In genomic region chr19:49592486-49593232, GRCh38 we compare ENCODE assay signal across 8 cellular contexts. TPM values are rescaled to one million over a fixed set of nuclear protein-coding genes. Genes with fewer than 3 reads are reported as not detected.
DNase-seq lines count a peak whose midpoint lies in the region; ATAC-seq lines count a peak whose summit lies in the region.

No MANE protein-coding gene starts in this region.

- peak overlapping the region; percentile 86 for H3K4me2 ChIP-seq in Karpas-422 (ENCODE audit: low read depth, low read length, poor library complexity, severe bottlenecking)

- H2AFZ ChIP-seq in Karpas-422 (ENCODE audit: low read length), result no peak overlapping the region

- H3K9me3 ChIP-seq in Karpas-422 (ENCODE audit: low read length) (no peaks in the 10 kb centered on the region), iPS-18a (ENCODE audit: control insufficient read depth, low read depth, low read length) (no peaks in the 10 kb centered on the region)

- H3K36me3 ChIP-seq in Karpas-422 (ENCODE audit: insufficient read depth, low read length), result peaks cover 16% of the 10 kb centered on the region; the same call in 1 of the 2 replicates
- H3K36me3 ChIP-seq in iPS-18a (ENCODE audit: control insufficient read depth, low read depth, low read length), result peaks cover 21% of the 10 kb centered on the region

- H3K9ac ChIP-seq in Karpas-422 (ENCODE audit: low read length), result peak overlapping the region; percentile 94
- peak overlapping the region; percentile 95 for H3K9ac ChIP-seq in iPS-18a (ENCODE audit: low read length)

- H3K9me2 ChIP-seq in Karpas-422 (replicated peaks; ENCODE audit: insufficient read depth, low read length), result no peaks in the 10 kb centered on the region

- DNase-seq in EH (ENCODE audit: low read depth) (peak; percentile 30), Karpas-422 (peak; percentile 86), sciatic nerve (ENCODE audit: low spot score) (no peak)
- peak; percentile 47 for DNase-seq in stimulated activated CD8-positive, alpha-beta memory T cell treated with anti-CD3 and anti-CD28 coated beads, Interleukin-4, amount 100 ng/mL, for 48 hours

- H3K4me3 ChIP-seq in Karpas-422 (ENCODE audit: low read length) (peak overlapping the region; percentile 95), iPS-18a (ENCODE audit: low read length) (peak overlapping the region; percentile 92)

- H4K20me1 ChIP-seq in Karpas-422 (ENCODE audit: insufficient read depth, low read depth, low read length), result peaks cover 29% of the 10 kb centered on the region

- H3K4me1 ChIP-seq in Karpas-422 (ENCODE audit: low read length), result peaks cover 23% of the 10 kb centered on the region
- peaks cover 9% of the 10 kb centered on the region for H3K4me1 ChIP-seq in iPS-18a (ENCODE audit: control insufficient read depth, low read depth, low read length)

- H3K27ac Mint-ChIP-seq in activated T-helper 17 cell treated with anti-CD3 and anti-CD28 coated beads, Interleukin-2, amount 50 U/mL, for 72 hours, result peak overlapping the region; percentile 75

- H3K27me3 ChIP-seq in Karpas-422 (ENCODE audit: low read length) (no peaks in the 10 kb centered on the region), iPS-18a (ENCODE audit: control insufficient read depth, insufficient read depth, low read length) (no peaks in the 10 kb centered on the region)

- peak overlapping the region; percentile 94 for H3K4me3 Mint-ChIP-seq in activated T-helper 17 cell treated with anti-CD3 and anti-CD28 coated beads, Interleukin-2, amount 50 U/mL, for 72 hours

- H3K79me2 ChIP-seq in Karpas-422 (ENCODE audit: low read length), result peaks cover 47% of the 10 kb centered on the region

- H3K36me3 Mint-ChIP-seq in activated T-helper 17 cell treated with anti-CD3 and anti-CD28 coated beads, Interleukin-2, amount 50 U/mL, for 72 hours (ENCODE audit: low read depth), result peaks cover 27% of the 10 kb centered on the region

- peaks cover 31% of the 10 kb centered on the region for H3K4me1 Mint-ChIP-seq in activated T-helper 17 cell treated with anti-CD3 and anti-CD28 coated beads, Interleukin-2, amount 50 U/mL, for 72 hours

- intact Hi-C loops in sciatic nerve (cut with DNase I), result no loop called here

- no peak for ATAC-seq in activated T-helper 17 cell treated with anti-CD3 and anti-CD28 coated beads, Interleukin-2, amount 50 U/mL, for 72 hours (replicated peaks)
- ATAC-seq in sciatic nerve (no peak), HG02884 (IDR thresholded peaks at IDR 0.05; ENCODE audit: unreplicated experiment) (no peak), GM21528 (IDR thresholded peaks at IDR 0.05; ENCODE audit: low FRiP score, unreplicated experiment) (no peak)

- H3K9me3 Mint-ChIP-seq in activated T-helper 17 cell treated with anti-CD3 and anti-CD28 coated beads, Interleukin-2, amount 50 U/mL, for 72 hours, result no peaks in the 10 kb centered on the region

- H3K27me3 Mint-ChIP-seq in activated T-helper 17 cell treated with anti-CD3 and anti-CD28 coated beads, Interleukin-2, amount 50 U/mL, for 72 hours, result no peaks in the 10 kb centered on the region

- peak overlapping the region; percentile 92 for H3K27ac ChIP-seq in Karpas-422 (ENCODE audit: low read length)
- H3K27ac ChIP-seq in iPS-18a (ENCODE audit: low read length), result peak overlapping the region; percentile 55

RNA-seq across cellular contexts. Expression of gene PRR12, which starts 1.7 kb away (rescaled TPM):
- total RNA-seq in Karpas-422 (2014; rRNA removed; shearing (Covaris generic); ENCODE audit: low replicate concordance), result 8.7 and 12.8 TPM in 2 replicates
- 10 to 100 TPM; 27.2 to 27.8 TPM for total RNA-seq in activated T-helper 17 cell treated with anti-CD3 and anti-CD28 coated beads, Interleukin-2, amount 50 U/mL, for 72 hours
- 37.0 TPM for total RNA-seq in sciatic nerve

RNA-seq across cellular contexts. Expression of gene PRRG2, which starts 11.5 kb away (rescaled TPM):
- total RNA-seq in Karpas-422 (2014; rRNA removed; shearing (Covaris generic); ENCODE audit: low replicate concordance), result 1.3 and 3.8 TPM in 2 replicates
- 10 to 100 TPM in 1 of 2 donors, 1 to 10 TPM in 1; 3.8 to 12.3 TPM for total RNA-seq in activated T-helper 17 cell treated with anti-CD3 and anti-CD28 coated beads, Interleukin-2, amount 50 U/mL, for 72 hours
- total RNA-seq in sciatic nerve, result 1.7 TPM

RNA-seq across cellular contexts. Expression of gene NOSIP, which starts 12.3 kb away (rescaled TPM):
- total RNA-seq in Karpas-422 (2014; rRNA removed; shearing (Covaris generic); ENCODE audit: low replicate concordance), result 68.5 and 136 TPM in 2 replicates
- 100 to 1,000 TPM; 101 to 103 TPM for total RNA-seq in activated T-helper 17 cell treated with anti-CD3 and anti-CD28 coated beads, Interleukin-2, amount 50 U/mL, for 72 hours
- 41.7 TPM for total RNA-seq in sciatic nerve

RNA-seq across cellular contexts. Expression of gene RRAS, which starts 47.3 kb away (rescaled TPM):
- 0.22 and 1.8 TPM in 2 replicates for total RNA-seq in Karpas-422 (2014; rRNA removed; shearing (Covaris generic); ENCODE audit: low replicate concordance)
- total RNA-seq in activated T-helper 17 cell treated with anti-CD3 and anti-CD28 coated beads, Interleukin-2, amount 50 U/mL, for 72 hours, result 10 to 100 TPM in 1 of 2 donors, 1 to 10 TPM in 1; 7.6 to 14.3 TPM
- total RNA-seq in sciatic nerve, result 135 TPM

RNA-seq across cellular contexts. Expression of gene SCAF1, which starts 49.4 kb away (rescaled TPM):
- 8.3 and 19.6 TPM in 2 replicates for total RNA-seq in Karpas-422 (2014; rRNA removed; shearing (Covaris generic); ENCODE audit: low replicate concordance)
- 10 to 100 TPM; 53.8 to 60.5 TPM for total RNA-seq in activated T-helper 17 cell treated with anti-CD3 and anti-CD28 coated beads, Interleukin-2, amount 50 U/mL, for 72 hours
- 65.5 TPM for total RNA-seq in sciatic nerve
